Comparison of ENCODE assay signal across 7 cellular contexts in the genomic region with DNA sequence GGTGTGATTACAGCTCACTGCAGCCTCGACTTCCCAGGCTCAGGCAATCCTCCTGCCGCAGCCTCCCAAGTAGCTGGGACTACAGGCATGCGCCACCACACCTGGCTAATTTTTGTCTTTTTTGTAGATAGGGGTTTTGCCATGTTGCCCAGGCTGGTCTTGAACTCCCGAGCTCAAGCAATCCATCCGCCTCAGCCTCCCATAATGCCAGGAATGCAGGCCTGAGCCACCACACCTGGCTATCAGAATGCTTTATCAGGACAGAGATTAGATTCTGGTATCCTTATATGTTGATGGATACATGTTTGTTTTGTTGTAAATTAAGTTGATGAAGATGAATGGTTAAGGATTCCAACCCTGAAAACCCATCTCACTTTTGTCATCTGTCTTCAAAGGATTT. TPM values are rescaled to one million over a fixed set of nuclear protein-coding genes. Genes with fewer than 3 reads are reported as not detected.
"Had no signal": no experiment of that assay in that cellular context is flagged by ENCODE, and none has a peak within 500 bp of the region (broad histone marks: within the 10 kb centered on the region; RNA-seq: fewer than 3 reads in every experiment).

No MANE protein-coding gene starts in this region.

- H3K27ac ChIP-seq: HL-60 had no signal

- DNase-seq: IMR-90, KBM-7, KG1 had no signal

- H3K4me3 ChIP-seq: K562 had no signal

RNA-seq across cellular contexts. Expression of a gene that starts 24.2 kb away (rescaled TPM):
- polyA plus RNA-seq: IgD-negative memory B cell, IMR-90, K562 had no signal

RNA-seq across cellular contexts. Expression of a gene that starts 32.2 kb away (rescaled TPM):
- polyA plus RNA-seq: IgD-negative memory B cell, IMR-90, K562 had no signal

RNA-seq across cellular contexts. Expression of a gene that starts 48.5 kb away (rescaled TPM):
- polyA plus RNA-seq: HepG2, IgD-negative memory B cell, IMR-90, K562 had no signal

RNA-seq across cellular contexts. Expression of a gene that starts 52.9 kb away (rescaled TPM):
- polyA plus RNA-seq: HepG2, IgD-negative memory B cell, IMR-90, K562 had no signal
